Comparison of ENCODE assay signal across 8 cellular contexts in genomic region chr14:99271288-99271941, GRCh38. TPM values are rescaled to one million over a fixed set of nuclear protein-coding genes. Genes with fewer than 3 reads are reported as not detected.
DNase-seq lines count a peak whose midpoint lies in the region; ATAC-seq and TF ChIP-seq lines count a peak whose summit lies in the region.

No MANE protein-coding gene starts in this region.

- no peak for TF ChIP-seq CTCF in suprapubic skin (IDR thresholded peaks at IDR 0.05)

- H3K9me3 Mint-ChIP-seq in activated CD4-positive, alpha-beta T cell treated with anti-CD3 and anti-CD28 coated beads, Interleukin-2, amount 10 ng/mL, durations not matched to agents 7 days and 5 days, result no peaks in the 10 kb centered on the region
- H3K9me3 Mint-ChIP-seq in activated T-helper 2 cell treated with anti-CD3 and anti-CD28 coated beads, Interferon-gamma antibody, Interleukin-2, Interleukin-4, amounts not matched to agents 10 μg/mL and 5 μg/mL and 100 μg/mL, durations not matched to agents 14 hours and 24 hours and 36 hours, result no peaks in the 10 kb centered on the region

- H3K27ac Mint-ChIP-seq in activated CD4-positive, alpha-beta T cell treated with anti-CD3 and anti-CD28 coated beads, Interleukin-2, amount 10 ng/mL, durations not matched to agents 7 days and 5 days, result peak overlapping the region; percentile 99
- peak overlapping the region; percentile 94 for H3K27ac Mint-ChIP-seq in activated T-helper 2 cell treated with anti-CD3 and anti-CD28 coated beads, Interferon-gamma antibody, Interleukin-2, Interleukin-4, amounts not matched to agents 10 μg/mL and 5 μg/mL and 100 μg/mL, durations not matched to agents 14 hours and 24 hours and 36 hours

- POLR2A ChIA-PET in activated CD4-positive, alpha-beta T cell treated with anti-CD3 and anti-CD28 coated beads, Interleukin-2, amount 10 ng/mL, durations not matched to agents 7 days and 5 days (lab: Charles Lee), result interaction anchor here (0.6 to 2.0 kb wide), 5 partner anchors 9 to 1673 kb away, joined by 4 to 13 read pairs (median 4); no protein-coding TSS in a partner anchor

- H3K4me1 ChIP-seq in suprapubic skin, result peaks cover 63% of the 10 kb centered on the region

- under 1% methylated on average over 27 of the region's 27 CpGs for WGBS in suprapubic skin

- peaks cover 33% of the 10 kb centered on the region for H3K4me1 Mint-ChIP-seq in activated CD4-positive, alpha-beta T cell treated with anti-CD3 and anti-CD28 coated beads, Interleukin-2, amount 10 ng/mL, durations not matched to agents 7 days and 5 days
- peaks cover 39% of the 10 kb centered on the region for H3K4me1 Mint-ChIP-seq in activated T-helper 2 cell treated with anti-CD3 and anti-CD28 coated beads, Interferon-gamma antibody, Interleukin-2, Interleukin-4, amounts not matched to agents 10 μg/mL and 5 μg/mL and 100 μg/mL, durations not matched to agents 14 hours and 24 hours and 36 hours (ENCODE audit: low read depth)

- H3K27me3 ChIP-seq in suprapubic skin, result peaks cover 38% of the 10 kb centered on the region

- intact Hi-C loops in activated T-helper 2 cell treated with anti-CD3 and anti-CD28 coated beads, Interferon-gamma antibody, Interleukin-2, Interleukin-4, amounts not matched to agents 10 μg/mL and 5 μg/mL and 100 μg/mL, durations not matched to agents 14 hours and 24 hours and 36 hours (cut with micrococcal nuclease), result loop anchor here (5.0 kb wide), 4 partner anchors 796 to 1564 kb away; partner anchors contain the start of gene EVL

- no peak for DNase-seq in activated CD4-positive, alpha-beta T cell treated with anti-CD3 and anti-CD28 coated beads, Interleukin-2, amount 10 ng/mL, durations not matched to agents 7 days and 5 days
- DNase-seq in activated CD4-positive, alpha-beta T cell treated with anti-CD3 and anti-CD28 coated beads for 48 hours, result no peak
- no peak for DNase-seq in activated T-helper 2 cell treated with anti-CD3 and anti-CD28 coated beads, Interferon-gamma antibody, Interleukin-2, Interleukin-4, amounts not matched to agents 10 μg/mL and 5 μg/mL and 100 μg/mL, durations not matched to agents 14 hours and 24 hours and 36 hours (ENCODE audit: low spot score)
- DNase-seq in left kidney (ENCODE audit: low read depth, low spot score), result peak; percentile 36
- peak in 1 of 2 donors; percentile 67 for DNase-seq in suprapubic skin (ENCODE audit: low spot score in 2 of 2)
- DNase-seq in ecto neural progenitor cell (ENCODE audit: low spot score), result no peak

- H3K4me3 Mint-ChIP-seq in activated CD4-positive, alpha-beta T cell treated with anti-CD3 and anti-CD28 coated beads, Interleukin-2, amount 10 ng/mL, durations not matched to agents 7 days and 5 days, result peak overlapping the region; percentile 87
- peak overlapping the region; percentile 93 for H3K4me3 Mint-ChIP-seq in activated T-helper 2 cell treated with anti-CD3 and anti-CD28 coated beads, Interferon-gamma antibody, Interleukin-2, Interleukin-4, amounts not matched to agents 10 μg/mL and 5 μg/mL and 100 μg/mL, durations not matched to agents 14 hours and 24 hours and 36 hours (ENCODE audit: low read depth)

- no peaks in the 10 kb centered on the region for H3K9me3 ChIP-seq in suprapubic skin

- no peaks in the 10 kb centered on the region for H3K36me3 ChIP-seq in suprapubic skin

- H3K4me3 ChIP-seq in suprapubic skin, result peak overlapping the region; percentile 84

- peak overlapping the region; percentile 90 for H3K27ac ChIP-seq in suprapubic skin

- peaks cover 13% of the 10 kb centered on the region for H3K27me3 Mint-ChIP-seq in activated CD4-positive, alpha-beta T cell treated with anti-CD3 and anti-CD28 coated beads, Interleukin-2, amount 10 ng/mL, durations not matched to agents 7 days and 5 days
- peaks cover 10% of the 10 kb centered on the region for H3K27me3 Mint-ChIP-seq in activated T-helper 2 cell treated with anti-CD3 and anti-CD28 coated beads, Interferon-gamma antibody, Interleukin-2, Interleukin-4, amounts not matched to agents 10 μg/mL and 5 μg/mL and 100 μg/mL, durations not matched to agents 14 hours and 24 hours and 36 hours (ENCODE audit: low read depth)

- TF ChIP-seq EP300 in suprapubic skin (IDR thresholded peaks at IDR 0.05), result no peak

- no peak for ATAC-seq in HG02571 (IDR thresholded peaks at IDR 0.05; ENCODE audit: unreplicated experiment)
- no peak for ATAC-seq in HG02970 (IDR thresholded peaks at IDR 0.05; ENCODE audit: low FRiP score, unreplicated experiment)

- no peak for TF ChIP-seq POLR2A in suprapubic skin (IDR thresholded peaks at IDR 0.05)

- CTCF ChIA-PET in activated CD4-positive, alpha-beta T cell treated with anti-CD3 and anti-CD28 coated beads, Interleukin-2, amount 10 ng/mL, durations not matched to agents 7 days and 5 days (lab: Charles Lee), result interaction anchor here (0.6 to 2.1 kb wide), 19 partner anchors 8 to 1294 kb away, joined by 3 to 12 read pairs (median 3); no protein-coding TSS in a partner anchor

- H3K36me3 Mint-ChIP-seq in activated CD4-positive, alpha-beta T cell treated with anti-CD3 and anti-CD28 coated beads, Interleukin-2, amount 10 ng/mL, durations not matched to agents 7 days and 5 days (ENCODE audit: low read depth), result peaks cover 37% of the 10 kb centered on the region
- H3K36me3 Mint-ChIP-seq in activated T-helper 2 cell treated with anti-CD3 and anti-CD28 coated beads, Interferon-gamma antibody, Interleukin-2, Interleukin-4, amounts not matched to agents 10 μg/mL and 5 μg/mL and 100 μg/mL, durations not matched to agents 14 hours and 24 hours and 36 hours (ENCODE audit: low read depth), result peaks cover 26% of the 10 kb centered on the region

RNA-seq across cellular contexts. Expression of gene BCL11B, which starts 0.6 kb away (rescaled TPM):
- 100 to 1,000 TPM; 115 to 116 TPM for total RNA-seq in activated CD4-positive, alpha-beta T cell treated with anti-CD3 and anti-CD28 coated beads, Interleukin-2, amount 10 ng/mL, durations not matched to agents 7 days and 5 days
- total RNA-seq in activated T-helper 2 cell treated with anti-CD3 and anti-CD28 coated beads, Interferon-gamma antibody, Interleukin-2, Interleukin-4, amounts not matched to agents 10 μg/mL and 5 μg/mL and 100 μg/mL, durations not matched to agents 14 hours and 24 hours and 36 hours, result 34.1 and 34.9 TPM in 2 replicates
- total RNA-seq in suprapubic skin, result 10 to 100 TPM; 35.9 to 53.8 (median 47.5) TPM
